21 cellular contexts compared by ENCODE assay signal in genomic region chr6:1445650-1446645, GRCh38. TPM values are rescaled to one million over a fixed set of nuclear protein-coding genes. Genes with fewer than 3 reads are reported as not detected.
"Had no signal": no experiment of that assay in that cellular context is flagged by ENCODE, and none has a peak within 500 bp of the region (broad histone marks: within the 10 kb centered on the region; RNA-seq: fewer than 3 reads in every experiment).

No MANE protein-coding gene starts in this region.

- H3K27ac Mint-ChIP-seq: endodermal cell; naive thymus-derived CD4-positive, alpha-beta T cell had no signal

- H3K9me3 ChIP-seq: neutrophil, uterus had no signal

- ATAC-seq: heart right ventricle; left ventricle myocardium superior; naive thymus-derived CD4-positive, alpha-beta T cell; right cardiac atrium had no signal

- H3K4me1 ChIP-seq: heart right ventricle, uterus had no signal

- H3K4me3 ChIP-seq: coronary artery, heart right ventricle, lung, ovary, smooth muscle cell, uterus had no signal

- H3K4me1 Mint-ChIP-seq: endodermal cell; naive thymus-derived CD4-positive, alpha-beta T cell had no signal

- H3K36me3 ChIP-seq: heart right ventricle, neutrophil, ovary, uterus had no signal

- H3K4me3 Mint-ChIP-seq: endodermal cell; naive thymus-derived CD4-positive, alpha-beta T cell had no signal

- H3K27ac ChIP-seq: coronary artery, heart right ventricle, neutrophil, ovary, uterus had no signal

- DNase-seq: effector CD4-positive, alpha-beta T cell; endodermal cell; erythroblast; foreskin melanocyte; heart right ventricle; hypothalamus; left ventricle myocardium superior; mesenchymal stem cell; naive thymus-derived CD4-positive, alpha-beta T cell; ovary; right cardiac atrium; stimulated activated CD4-positive, alpha-beta T cell treated with anti-CD3 and anti-CD28 coated beads, Interleukin-2, amount 100 ng/mL, for 48 hours; stimulated activated naive CD4-positive, alpha-beta T cell treated with Interleukin-2 at 50 U/mL for 16 hours; trophoblast cell; uterus had no signal

RNA-seq across cellular contexts. Expression of gene FOXF2, which starts 56.6 kb away (rescaled TPM):
- total RNA-seq: dermis microvascular lymphatic vessel endothelial cell; endothelial cell of umbilical vein; left ventricle myocardium superior; naive thymus-derived CD4-positive, alpha-beta T cell; uterus had no signal
